Comparison of ENCODE assay signal across 33 cellular contexts in genomic region chr10:59812541-59813122, GRCh38. TPM values are rescaled to one million over a fixed set of nuclear protein-coding genes. Genes with fewer than 3 reads are reported as not detected.
"Had no signal": no experiment of that assay in that cellular context is flagged by ENCODE, and none has a peak within 500 bp of the region (broad histone marks: within the 10 kb centered on the region; RNA-seq: fewer than 3 reads in every experiment).

No MANE protein-coding gene starts in this region.

- H3K4me1 Mint-ChIP-seq: activated naive CD4-positive, alpha-beta T cell treated with anti-CD3 and anti-CD28 coated beads, Interleukin-2, amount 10 ng/mL, durations not matched to agents 7 days and 5 days; activated naive CD8-positive, alpha-beta T cell treated with anti-CD3 and anti-CD28 coated beads, Interleukin-2, amount 10 ng/mL, durations not matched to agents 7 days and 5 days had no signal

- H3K4me1 ChIP-seq: body of pancreas had no signal

- H3K4me3 Mint-ChIP-seq: activated B cell treated with CpG ODN at 0.5 μM for 24 hours; activated CD8-positive, alpha-beta T cell treated with anti-CD3 and anti-CD28 coated beads for 36 hours; activated naive CD4-positive, alpha-beta T cell treated with anti-CD3 and anti-CD28 coated beads, Interleukin-2, amount 10 ng/mL, durations not matched to agents 7 days and 5 days; activated naive CD8-positive, alpha-beta T cell treated with anti-CD3 and anti-CD28 coated beads, Interleukin-2, amount 10 ng/mL, durations not matched to agents 7 days and 5 days had no signal

- H3K4me3 ChIP-seq: ascending aorta, body of pancreas, esophagus squamous epithelium, gastroesophageal sphincter had no signal

- ATAC-seq: activated CD4-positive, CD25-positive, alpha-beta regulatory T cell treated with anti-CD3 and anti-CD28 coated beads, Interleukin-2, amount 50 U/mL, for 24 hours; activated CD8-positive, alpha-beta T cell treated with anti-CD3 and anti-CD28 coated beads for 36 hours; activated naive CD4-positive, alpha-beta T cell treated with anti-CD3 and anti-CD28 coated beads, Interleukin-2, amount 50 U/mL, for 72 hours; body of pancreas; gastroesophageal sphincter had no signal

- H3K9me3 ChIP-seq: ascending aorta, body of pancreas, esophagus squamous epithelium, gastroesophageal sphincter had no signal

- H3K27me3 ChIP-seq: ascending aorta, body of pancreas, esophagus squamous epithelium, gastroesophageal sphincter had no signal

- DNase-seq: activated B cell treated with CpG ODN at 0.5 μM for 24 hours; activated CD4-positive, alpha-beta T cell treated with anti-CD3 and anti-CD28 coated beads for 48 hours; activated CD4-positive, alpha-beta T cell treated with anti-CD3 and anti-CD28 coated beads, Interleukin-2, amount 50 U/mL, for 1 hour; activated CD4-positive, alpha-beta T cell treated with anti-CD3 and anti-CD28 coated beads, Interleukin-2, amount 50 U/mL, for 48 hours; activated CD8-positive, alpha-beta memory T cell treated with anti-CD3 and anti-CD28 coated beads for 24 hours; activated CD8-positive, alpha-beta T cell treated with anti-CD3 and anti-CD28 coated beads for 36 hours; activated gamma-delta T cell; activated naive CD4-positive, alpha-beta T cell; activated naive CD4-positive, alpha-beta T cell treated with anti-CD3 and anti-CD28 coated beads, Interleukin-2, amount 10 ng/mL, durations not matched to agents 7 days and 5 days; activated naive CD8-positive, alpha-beta T cell treated with anti-CD3 and anti-CD28 coated beads, Interleukin-2, amount 10 ng/mL, durations not matched to agents 7 days and 5 days; activated T-cell treated with anti-CD3 and anti-CD28 coated beads, Interleukin-2, amount 50 U/mL, for 48 hours; body of pancreas; cortex of kidney; effector CD8-positive, alpha-beta T cell; esophagus squamous epithelium; foreskin melanocyte; T-helper 2 cell; WERI-Rb-1 had no signal

- H3K27me3 Mint-ChIP-seq: activated B cell treated with CpG ODN at 0.5 μM for 24 hours; activated CD8-positive, alpha-beta T cell treated with anti-CD3 and anti-CD28 coated beads for 36 hours; activated naive CD4-positive, alpha-beta T cell treated with anti-CD3 and anti-CD28 coated beads, Interleukin-2, amount 10 ng/mL, durations not matched to agents 7 days and 5 days; activated naive CD8-positive, alpha-beta T cell treated with anti-CD3 and anti-CD28 coated beads, Interleukin-2, amount 10 ng/mL, durations not matched to agents 7 days and 5 days had no signal

- FAIRE-seq: colon, endometrium, endothelial cell of umbilical vein had no signal

- H3K27ac Mint-ChIP-seq: activated B cell treated with CpG ODN at 0.5 μM for 24 hours; activated CD8-positive, alpha-beta T cell treated with anti-CD3 and anti-CD28 coated beads for 36 hours; activated naive CD4-positive, alpha-beta T cell treated with anti-CD3 and anti-CD28 coated beads, Interleukin-2, amount 10 ng/mL, durations not matched to agents 7 days and 5 days; activated naive CD4-positive, alpha-beta T cell treated with anti-CD3 and anti-CD28 coated beads, Interleukin-2, amount 50 U/mL, for 72 hours; activated naive CD8-positive, alpha-beta T cell treated with anti-CD3 and anti-CD28 coated beads, Interleukin-2, amount 10 ng/mL, durations not matched to agents 7 days and 5 days had no signal

- H3K9me3 Mint-ChIP-seq: activated B cell treated with CpG ODN at 0.5 μM for 24 hours; activated CD8-positive, alpha-beta T cell treated with anti-CD3 and anti-CD28 coated beads for 36 hours; activated naive CD4-positive, alpha-beta T cell treated with anti-CD3 and anti-CD28 coated beads, Interleukin-2, amount 10 ng/mL, durations not matched to agents 7 days and 5 days; activated naive CD4-positive, alpha-beta T cell treated with anti-CD3 and anti-CD28 coated beads, Interleukin-2, amount 50 U/mL, for 72 hours; activated naive CD8-positive, alpha-beta T cell treated with anti-CD3 and anti-CD28 coated beads, Interleukin-2, amount 10 ng/mL, durations not matched to agents 7 days and 5 days had no signal

- H3K27ac ChIP-seq: ascending aorta, body of pancreas, epithelial cell of prostate, esophagus squamous epithelium, gastroesophageal sphincter, WERI-Rb-1 had no signal

RNA-seq across cellular contexts. Expression of gene MRLN, which starts 59.4 kb away (rescaled TPM):
- total RNA-seq: activated B cell treated with CpG ODN at 0.5 μM for 24 hours; activated CD8-positive, alpha-beta T cell treated with anti-CD3 and anti-CD28 coated beads for 36 hours; activated naive CD4-positive, alpha-beta T cell treated with anti-CD3 and anti-CD28 coated beads, Interleukin-2, amount 50 U/mL, for 72 hours; activated naive CD8-positive, alpha-beta T cell treated with anti-CD3 and anti-CD28 coated beads, Interleukin-2, amount 10 ng/mL, durations not matched to agents 7 days and 5 days; ascending aorta; body of pancreas; chondrocyte; dermis microvascular lymphatic vessel endothelial cell; endothelial cell of umbilical vein; esophagus squamous epithelium; fibroblast of lung; fibroblast of villous mesenchyme; gastroesophageal sphincter; glomerular endothelial cell; T-helper 1 cell treated with Interleukin-12 subunit alpha and Interleukin-12 subunit beta and Interleukin-4 antibody, amounts not matched to agents 30 ng/mL and 1 ng/mL, for 36 hours had no signal
- polyA plus RNA-seq: endothelial cell of umbilical vein, esophagus, fibroblast of lung had no signal
